In genomic region chr3:61521229-61521628, GRCh38 we compare ENCODE assay signal across 10 cellular contexts. TPM values are rescaled to one million over a fixed set of nuclear protein-coding genes. Genes with fewer than 3 reads are reported as not detected.
DNase-seq lines count a peak whose midpoint lies in the region; ATAC-seq and TF ChIP-seq lines count a peak whose summit lies in the region.
"Had no signal": no experiment of that assay in that cellular context is flagged by ENCODE, and none has a peak within 500 bp of the region (broad histone marks: within the 10 kb centered on the region; RNA-seq: fewer than 3 reads in every experiment).

No MANE protein-coding gene starts in this region.

- H3K27me3 Mint-ChIP-seq in glutamatergic neuron (ENCODE audit: unreplicated experiment): peaks cover 2% of the 10 kb centered on the region

- H3K4me1 Mint-ChIP-seq in glutamatergic neuron (ENCODE audit: low read depth, unreplicated experiment): no peaks in the 10 kb centered on the region

- H3K4me3 Mint-ChIP-seq in glutamatergic neuron (ENCODE audit: unreplicated experiment): no peak overlapping the region

- H3K9me3 Mint-ChIP-seq in glutamatergic neuron (ENCODE audit: unreplicated experiment): no peaks in the 10 kb centered on the region

- ATAC-seq in GM18517 (IDR thresholded peaks at IDR 0.05; ENCODE audit: unreplicated experiment) (peak; percentile 98), GM21515 (IDR thresholded peaks at IDR 0.05; ENCODE audit: unreplicated experiment) (peak; percentile 94), HG03342 (IDR thresholded peaks at IDR 0.05; ENCODE audit: unreplicated experiment) (peak; percentile 97)
- ATAC-seq: naive thymus-derived CD4-positive, alpha-beta T cell had no signal

- no peak overlapping the region for H3K27ac Mint-ChIP-seq in glutamatergic neuron (ENCODE audit: unreplicated experiment)

- TF ChIP-seq CTCF in glutamatergic neuron (IDR thresholded peaks at IDR 0.05; ENCODE audit: partially characterized antibody, unreplicated experiment): no peak

- DNase-seq in kidney tubule cell (ENCODE audit: low spot score): peak; percentile 22
- DNase-seq in glutamatergic neuron: no peak
- DNase-seq in NCI-H510A (lab: John Stamatoyannopoulos, UW): no peak
- DNase-seq in CD1c-positive myeloid dendritic cell (ENCODE audit: extremely low spot score): no peak
- DNase-seq in COLO829 (ENCODE audit: low spot score): no peak
- DNase-seq: NCI-H345 had no signal

- no peaks in the 10 kb centered on the region for H3K36me3 Mint-ChIP-seq in glutamatergic neuron (ENCODE audit: unreplicated experiment)

RNA-seq across cellular contexts. Expression of gene PTPRG, which starts 40.1 kb away (rescaled TPM):
- 52.1 TPM for total RNA-seq in glutamatergic neuron (ENCODE audit: unreplicated experiment)
